8 cellular contexts compared by ENCODE assay signal in genomic region chr15:71278989-71279756, GRCh38.
DNase-seq lines count a peak whose midpoint lies in the region; TF ChIP-seq lines count a peak whose summit lies in the region.

No MANE protein-coding gene starts in this region.

- H3K9me3 ChIP-seq in esophagus muscularis mucosa (no peaks in the 10 kb centered on the region), endodermal cell (ENCODE audit: control insufficient read depth, low read length) (no peaks in the 10 kb centered on the region)

- H3K4me1 Mint-ChIP-seq in endodermal cell: peaks cover 15% of the 10 kb centered on the region

- H3K9me3 Mint-ChIP-seq in endodermal cell: no peaks in the 10 kb centered on the region

- 40% methylated on average over 14 of the region's 15 CpGs for WGBS in esophagus muscularis mucosa
- 90 to 92% methylated on average over 13 to 15 of the region's 15 CpGs for WGBS in endodermal cell (ENCODE audit: insufficient coverage in 1 of 2, insufficient read length in 1 of 2), 2 experiments

- peak; percentile 78 for DNase-seq in GM04504 (ENCODE audit: low read depth)
- DNase-seq in NCI-H748 treated with DMSO at 0.1 percent for 48 hours (lab: John Stamatoyannopoulos, UW): peak; percentile 84
- peak; percentile 94 for DNase-seq in esophagus muscularis mucosa (ENCODE audit: extremely low spot score)
- DNase-seq in pulmonary artery endothelial cell (ENCODE audit: low read depth, low spot score): peak; percentile 88
- DNase-seq in NCI-H1930 (lab: John Stamatoyannopoulos, UW): no peak
- DNase-seq in activated naive CD4-positive, alpha-beta T cell treated with anti-CD3 and anti-CD28 coated beads, Interleukin-2, amount 50 U/mL, for 16 hours: no peak
- DNase-seq in endodermal cell: no peak
- DNase-seq in activated CD4-positive, CD25-positive, alpha-beta regulatory T cell treated with anti-CD3 and anti-CD28 coated beads, Interleukin-2, amount 50 U/mL, for 72 hours: no peak

- H3K4me3 Mint-ChIP-seq in endodermal cell: no peak overlapping the region

- intact Hi-C loops in esophagus muscularis mucosa (cut with DNase I): no loop called here

- H3K27me3 ChIP-seq in esophagus muscularis mucosa (no peaks in the 10 kb centered on the region), endodermal cell (ENCODE audit: control insufficient read depth, insufficient read depth, low read length, poor library complexity, severe bottlenecking) (no peaks in the 10 kb centered on the region)

- no peak for TF ChIP-seq EP300 in esophagus muscularis mucosa (IDR thresholded peaks at IDR 0.05)

- no peaks in the 10 kb centered on the region for H3K27me3 Mint-ChIP-seq in endodermal cell (ENCODE audit: insufficient read depth)

- H3K36me3 Mint-ChIP-seq in endodermal cell (ENCODE audit: low read depth): no peaks in the 10 kb centered on the region

- peak overlapping the region; percentile 58 to 77 (median 70) for H3K27ac ChIP-seq in esophagus muscularis mucosa (replicated peaks in 1 of 4)
- no peak overlapping the region for H3K27ac ChIP-seq in endodermal cell (ENCODE audit: low read depth, low read length)

- TF ChIP-seq CTCF in esophagus muscularis mucosa (IDR thresholded peaks at IDR 0.05): no peak
- no peak for TF ChIP-seq CTCF in endodermal cell (conservative IDR thresholded peaks at IDR 0.05)

- no peak for TF ChIP-seq POLR2A in esophagus muscularis mucosa (IDR thresholded peaks at IDR 0.05; ENCODE audit: low read depth)

- H3K9ac ChIP-seq in endodermal cell (ENCODE audit: extremely low read depth, low read length, poor library complexity, severe bottlenecking): no peak overlapping the region

- H3K4me3 ChIP-seq in esophagus muscularis mucosa (no peak overlapping the region), endodermal cell (ENCODE audit: low read length) (no peak overlapping the region)

- peaks cover 21 to 32% (median 31%) of the 10 kb centered on the region in 4 donors for H3K4me1 ChIP-seq in esophagus muscularis mucosa
- peaks cover 2% of the 10 kb centered on the region for H3K4me1 ChIP-seq in endodermal cell (ENCODE audit: control insufficient read depth, insufficient read depth, low read length)

- no peaks in the 10 kb centered on the region for H3K36me3 ChIP-seq in esophagus muscularis mucosa
- no peaks in the 10 kb centered on the region for H3K36me3 ChIP-seq in endodermal cell (ENCODE audit: control insufficient read depth, insufficient read depth, low read length)

- no peak overlapping the region for H3K27ac Mint-ChIP-seq in endodermal cell

Comparison
In these comparisons a context has a peak if more than half of its experiments do, and no peak if none do; other contexts are left out.
1. DNase-seq: peak in GM04504 (single experiment), NCI-H748 treated with DMSO at 0.1 percent for 48 hours (single experiment), esophagus muscularis mucosa (single experiment) and pulmonary artery endothelial cell (single experiment); none in NCI-H1930 (0 of 2), activated naive CD4-positive, alpha-beta T cell treated with anti-CD3 and anti-CD28 coated beads, Interleukin-2, amount 50 U/mL, for 16 hours (single experiment), endodermal cell (single experiment) and activated CD4-positive, CD25-positive, alpha-beta regulatory T cell treated with anti-CD3 and anti-CD28 coated beads, Interleukin-2, amount 50 U/mL, for 72 hours (single experiment).